Comparison of ENCODE assay signal across 8 cellular contexts in the genomic region with DNA sequence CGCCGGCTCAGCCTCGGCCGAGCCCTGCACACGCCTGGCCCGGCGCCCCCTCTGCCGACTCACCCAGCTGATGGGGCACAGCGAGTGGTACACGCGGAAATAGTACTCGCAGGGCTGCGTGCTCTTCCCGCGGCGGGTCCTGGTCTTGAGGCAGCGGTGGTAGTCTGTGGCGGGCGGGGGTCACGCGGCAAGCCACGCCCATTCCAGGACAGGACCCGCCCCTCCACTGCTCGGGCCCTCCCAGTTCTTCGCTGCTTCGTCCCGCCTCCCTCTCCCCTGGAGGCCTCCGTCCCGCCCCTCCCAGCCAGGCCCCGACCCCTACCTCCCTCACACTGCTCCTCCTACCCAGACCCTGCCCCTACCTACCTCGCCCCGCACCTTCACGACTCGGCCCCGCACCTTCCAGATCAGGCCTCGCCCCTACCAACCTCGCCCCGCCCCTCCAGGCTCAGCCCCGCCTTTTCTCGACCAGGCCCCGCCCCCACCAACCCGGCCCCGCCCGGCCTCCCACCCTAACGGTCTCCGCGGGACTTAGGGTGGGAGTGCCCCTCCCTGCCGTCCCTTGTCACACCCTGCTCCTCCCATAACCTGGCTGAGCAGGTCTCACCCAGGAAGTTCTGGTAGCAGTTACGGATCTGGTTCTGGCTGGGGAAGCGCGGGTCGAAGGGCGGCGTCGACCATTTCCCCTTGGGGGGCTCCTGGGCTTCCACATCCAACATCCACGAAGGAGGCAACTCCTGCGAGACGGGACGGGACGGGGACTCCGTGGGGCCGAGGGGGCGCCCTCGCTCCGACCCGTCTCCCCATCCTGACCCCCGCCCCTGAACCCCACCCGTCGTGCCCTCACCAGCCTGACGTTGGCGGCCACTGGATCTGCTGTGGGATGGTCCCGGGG. TPM values are rescaled to one million over a fixed set of nuclear protein-coding genes. Genes with fewer than 3 reads are reported as not detected.
DNase-seq lines count a peak whose midpoint lies in the region; ATAC-seq and TF ChIP-seq lines count a peak whose summit lies in the region.

No MANE protein-coding gene starts in this region.

- no peak for TF ChIP-seq CTCF in suprapubic skin (IDR thresholded peaks at IDR 0.05)

- no peaks in the 10 kb centered on the region for H3K36me3 Mint-ChIP-seq in naive thymus-derived CD4-positive, alpha-beta T cell

- H3K4me3 ChIP-seq in naive thymus-derived CD4-positive, alpha-beta T cell (ENCODE audit: low read length) = peak overlapping the region; percentile 48
- H3K4me3 ChIP-seq in suprapubic skin = peak overlapping the region; percentile 46

- peaks cover 0 to 10% of the 10 kb centered on the region in 2 donors for H3K27me3 ChIP-seq in naive thymus-derived CD4-positive, alpha-beta T cell (ENCODE audit: control insufficient read depth in 2 of 2, insufficient read depth in 2 of 2, low read length in 2 of 2)
- peaks cover 49% of the 10 kb centered on the region for H3K27me3 ChIP-seq in suprapubic skin

- DNase-seq in DMS153 treated with DMSO at 0.1 percent for 48 hours (lab: John Stamatoyannopoulos, UW; ENCODE audit: unreplicated experiment) = peak; percentile 28
- no peak for DNase-seq in DMS153 (lab: John Stamatoyannopoulos, UW)
- DNase-seq in NCI-H82 treated with DMSO at 0.1 percent for 48 hours (lab: John Stamatoyannopoulos, UW; ENCODE audit: unreplicated experiment) = peak; percentile 11
- DNase-seq in activated T-cell treated with anti-CD3 and anti-CD28 coated beads, Interleukin-2, amount 50 U/mL, for 1 hour = peak; percentile 65
- DNase-seq in naive thymus-derived CD4-positive, alpha-beta T cell = peak in 8 of 9 donors; percentile 44 to 70 (median 58)
- peak in 1 of 2 donors; percentile 70 for DNase-seq in suprapubic skin (ENCODE audit: low spot score in 2 of 2)

- ATAC-seq in esophagus mucosa = peak; percentile 62
- ATAC-seq in naive thymus-derived CD4-positive, alpha-beta T cell = peak; percentile 90
- ATAC-seq in HG03175 (IDR thresholded peaks at IDR 0.05; ENCODE audit: unreplicated experiment) = no peak

- H3K27me3 Mint-ChIP-seq in naive thymus-derived CD4-positive, alpha-beta T cell = peaks cover 25 to 55% (median 30%) of the 10 kb centered on the region in 5 donors

- no peak overlapping the region for H3K27ac ChIP-seq in naive thymus-derived CD4-positive, alpha-beta T cell (ENCODE audit: low read depth, low read length)
- H3K27ac ChIP-seq in suprapubic skin = no peak overlapping the region

- peaks cover 14 to 25% (median 17%) of the 10 kb centered on the region in 7 donors for H3K4me1 Mint-ChIP-seq in naive thymus-derived CD4-positive, alpha-beta T cell

- H3K4me1 ChIP-seq in naive thymus-derived CD4-positive, alpha-beta T cell (ENCODE audit: control insufficient read depth in 2 of 2, insufficient read depth in 2 of 2, low read length in 2 of 2) = peaks cover 7 to 10% of the 10 kb centered on the region in 2 donors
- H3K4me1 ChIP-seq in suprapubic skin = peaks cover 25% of the 10 kb centered on the region

- intact Hi-C loops in naive thymus-derived CD4-positive, alpha-beta T cell (cut with micrococcal nuclease) = loop anchor here (1.0 to 5.0 kb wide), 3 partner anchors 15 to 97 kb away; partner anchors contain the start of genes KMT5C (in 2 of the 2), PPP6R1 (in 1 of the 2) and RPL28 (in 1 of the 2)

- H3K36me3 ChIP-seq in naive thymus-derived CD4-positive, alpha-beta T cell (ENCODE audit: control insufficient read depth in 2 of 3, insufficient read depth in 3 of 3, low read length in 3 of 3) = no peaks in the 10 kb centered on the region
- no peaks in the 10 kb centered on the region for H3K36me3 ChIP-seq in suprapubic skin

- CTCF ChIA-PET in naive thymus-derived CD4-positive, alpha-beta T cell (lab: Charles Lee) = no interaction called here

- POLR2A ChIA-PET in naive thymus-derived CD4-positive, alpha-beta T cell (lab: Charles Lee) = no interaction called here

- peak overlapping the region in 2 of 9 donors; percentile 18 to 56 for H3K27ac Mint-ChIP-seq in naive thymus-derived CD4-positive, alpha-beta T cell

- peaks cover 0 to 2% (median 0%) of the 10 kb centered on the region in 11 donors for H3K9me3 Mint-ChIP-seq in naive thymus-derived CD4-positive, alpha-beta T cell

- WGBS in suprapubic skin = 1% methylated on average over 14 of the region's 72 CpGs

- TF ChIP-seq EP300 in suprapubic skin (IDR thresholded peaks at IDR 0.05) = no peak

- no peaks in the 10 kb centered on the region for H3K9me3 ChIP-seq in naive thymus-derived CD4-positive, alpha-beta T cell (ENCODE audit: control insufficient read depth in 2 of 3, low read length in 3 of 3)
- H3K9me3 ChIP-seq in suprapubic skin = no peaks in the 10 kb centered on the region

- peak overlapping the region; percentile 66 to 86 (median 80) for H3K4me3 Mint-ChIP-seq in naive thymus-derived CD4-positive, alpha-beta T cell

- TF ChIP-seq POLR2A in suprapubic skin (IDR thresholded peaks at IDR 0.05) = no peak

RNA-seq across cellular contexts. Expression of gene COX6B2, which starts 0.5 kb away (rescaled TPM):
- total RNA-seq in esophagus mucosa = 0.56 TPM
- under 1 TPM in 2 of 5 experiments, not detected in 3; 0.37 to 0.49 TPM for total RNA-seq in naive thymus-derived CD4-positive, alpha-beta T cell
- not detected for polyA plus RNA-seq in naive thymus-derived CD4-positive, alpha-beta T cell
- 1 to 10 TPM in 3 of 4 donors, under 1 TPM in 1; 0.47 to 1.9 (median 1.3) TPM for total RNA-seq in suprapubic skin

RNA-seq across cellular contexts. Expression of gene GARIN5B, which starts 9.0 kb away (rescaled TPM):
- total RNA-seq in esophagus mucosa (not detected), suprapubic skin (not detected)
- total RNA-seq in naive thymus-derived CD4-positive, alpha-beta T cell = not detected
- polyA plus RNA-seq in naive thymus-derived CD4-positive, alpha-beta T cell = not detected

RNA-seq across cellular contexts. Expression of gene KMT5C, which starts 14.4 kb away (rescaled TPM):
- total RNA-seq in esophagus mucosa (4.4 TPM), suprapubic skin (10 to 100 TPM; 17.3 to 61.8 (median 39.1) TPM)
- 10 to 100 TPM; 21.8 to 63.3 (median 27.2) TPM for total RNA-seq in naive thymus-derived CD4-positive, alpha-beta T cell
- polyA plus RNA-seq in naive thymus-derived CD4-positive, alpha-beta T cell = 1 to 10 TPM in 1 of 2 donors, under 1 TPM in 1; 0.84 to 2.9 TPM

RNA-seq across cellular contexts. Expression of gene IL11, which starts 16.2 kb away (rescaled TPM):
- 0.24 TPM for total RNA-seq in esophagus mucosa
- total RNA-seq in naive thymus-derived CD4-positive, alpha-beta T cell = under 1 TPM in 2 of 5 experiments, not detected in 3; 0.58 to 0.69 TPM
- not detected for polyA plus RNA-seq in naive thymus-derived CD4-positive, alpha-beta T cell
- 1 to 10 TPM in 3 of 4 donors, under 1 TPM in 1; 0.97 to 1.7 (median 1.2) TPM for total RNA-seq in suprapubic skin

RNA-seq across cellular contexts. Expression of gene TMEM190, which starts 22.6 kb away (rescaled TPM):
- not detected for total RNA-seq in esophagus mucosa
- total RNA-seq in naive thymus-derived CD4-positive, alpha-beta T cell = not detected
- not detected for polyA plus RNA-seq in naive thymus-derived CD4-positive, alpha-beta T cell
- not detected for total RNA-seq in suprapubic skin
